In the genomic region with DNA sequence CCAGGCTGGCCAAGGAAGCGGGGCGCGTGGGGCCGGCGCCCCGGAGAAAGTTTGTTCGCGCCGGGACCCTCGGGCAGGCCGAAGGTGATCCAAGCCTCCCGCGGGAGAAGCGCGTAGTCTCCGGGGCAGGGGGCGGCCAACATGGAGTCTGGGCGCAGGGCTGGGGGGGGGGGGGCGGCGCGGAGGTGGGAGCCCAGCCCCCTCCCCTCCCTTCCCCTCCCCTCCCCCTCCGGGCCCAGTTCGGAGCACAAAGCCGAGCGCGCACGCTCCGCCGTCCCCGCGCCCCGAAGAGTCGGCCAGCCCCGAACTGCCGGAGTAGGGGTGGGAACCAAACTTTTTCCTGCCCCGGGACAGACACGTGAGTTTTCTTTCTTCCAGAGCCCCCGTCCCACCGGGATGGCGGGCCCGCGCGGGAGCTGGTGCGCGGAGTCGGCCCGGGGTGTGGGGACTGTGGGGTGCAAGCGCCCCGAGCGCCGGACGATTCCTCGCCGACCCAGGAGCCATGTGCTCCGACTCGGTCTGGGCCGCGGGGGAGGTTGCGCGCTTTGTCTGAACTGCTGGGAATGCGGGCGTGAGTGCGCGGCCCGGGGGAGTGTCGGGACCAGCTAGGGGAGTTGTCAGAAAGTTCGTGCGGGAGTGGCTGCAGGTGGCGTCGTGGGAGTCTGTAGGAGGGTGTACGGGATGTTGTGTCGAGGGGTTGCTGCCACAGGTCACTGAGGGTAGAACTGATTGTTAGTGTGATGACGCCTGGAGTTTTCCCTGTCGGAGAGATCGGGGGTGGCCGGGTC, we compare ENCODE assay signal across 1 cellular context.
TF ChIP-seq lines count a peak whose summit lies in the region.

No MANE protein-coding gene starts in this region.

TF ChIP-seq in HepG2, 621 proteins besides CTCF, POLR2A, EP300 and RAD21 (continued from another document and continues in another):
- TF ChIP-seq ZBTB7B (CRISPR knock-in tag; IDR thresholded peaks at IDR 0.05): no peak; the same call in 1 of the 2 replicates
- TF ChIP-seq KDM1A (CRISPR knock-in tag; IDR thresholded peaks at IDR 0.05): no peak
- peak; percentile 72 for TF ChIP-seq KMT2B (CRISPR knock-in tag; IDR thresholded peaks at IDR 0.05)
- TF ChIP-seq WIZ (CRISPR knock-in tag; IDR thresholded peaks at IDR 0.05): no peak
- 0 out of 2 replicates have a peak, but pooled peaks have one; percentile 13 for TF ChIP-seq ZNF737 (CRISPR knock-in tag; IDR thresholded peaks at IDR 0.05; ENCODE audit: borderline replicate concordance)
- TF ChIP-seq, protein P1, sequence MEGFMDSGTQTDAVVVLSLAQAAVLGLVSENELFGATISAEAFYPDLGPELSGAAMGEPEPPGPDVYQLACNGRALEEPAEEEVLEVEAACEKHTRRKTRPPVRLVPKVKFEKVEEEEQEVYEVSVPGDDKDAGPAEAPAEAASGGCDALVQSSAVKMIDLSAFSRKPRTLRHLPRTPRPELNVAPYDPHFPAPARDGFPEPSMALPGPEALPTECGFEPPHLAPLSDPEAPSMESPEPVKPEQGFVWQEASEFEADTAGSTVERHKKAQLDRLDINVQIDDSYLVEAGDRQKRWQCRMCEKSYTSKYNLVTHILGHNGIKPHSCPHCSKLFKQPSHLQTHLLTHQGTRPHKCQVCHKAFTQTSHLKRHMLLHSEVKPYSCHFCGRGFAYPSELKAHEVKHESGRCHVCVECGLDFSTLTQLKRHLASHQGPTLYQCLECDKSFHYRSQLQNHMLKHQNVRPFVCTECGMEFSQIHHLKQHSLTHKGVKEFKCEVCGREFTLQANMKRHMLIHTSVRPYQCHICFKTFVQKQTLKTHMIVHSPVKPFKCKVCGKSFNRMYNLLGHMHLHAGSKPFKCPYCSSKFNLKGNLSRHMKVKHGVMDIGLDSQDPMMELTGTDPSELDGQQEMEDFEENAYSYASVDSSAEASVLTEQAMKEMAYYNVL (CRISPR knock-in tag; IDR thresholded peaks at IDR 0.05; ENCODE audit: borderline replicate concordance): peak; percentile 93
- TF ChIP-seq PHF21A (CRISPR knock-in tag; IDR thresholded peaks at IDR 0.05): no peak
- 0 out of 2 replicates have a peak, but pooled peaks have one; percentile 16 for TF ChIP-seq NR2C2 (CRISPR knock-in tag; IDR thresholded peaks at IDR 0.05; ENCODE audit: borderline replicate concordance)
- TF ChIP-seq, protein P2, sequence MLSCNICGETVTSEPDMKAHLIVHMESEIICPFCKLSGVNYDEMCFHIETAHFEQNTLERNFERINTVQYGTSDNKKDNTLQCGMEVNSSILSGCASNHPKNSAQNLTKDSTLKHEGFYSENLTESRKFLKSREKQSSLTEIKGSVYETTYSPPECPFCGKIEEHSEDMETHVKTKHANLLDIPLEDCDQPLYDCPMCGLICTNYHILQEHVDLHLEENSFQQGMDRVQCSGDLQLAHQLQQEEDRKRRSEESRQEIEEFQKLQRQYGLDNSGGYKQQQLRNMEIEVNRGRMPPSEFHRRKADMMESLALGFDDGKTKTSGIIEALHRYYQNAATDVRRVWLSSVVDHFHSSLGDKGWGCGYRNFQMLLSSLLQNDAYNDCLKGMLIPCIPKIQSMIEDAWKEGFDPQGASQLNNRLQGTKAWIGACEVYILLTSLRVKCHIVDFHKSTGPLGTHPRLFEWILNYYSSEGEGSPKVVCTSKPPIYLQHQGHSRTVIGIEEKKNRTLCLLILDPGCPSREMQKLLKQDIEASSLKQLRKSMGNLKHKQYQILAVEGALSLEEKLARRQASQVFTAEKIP (CRISPR knock-in tag; IDR thresholded peaks at IDR 0.05; ENCODE audit: borderline replicate concordance): no peak
- TF ChIP-seq XBP1 (CRISPR knock-in tag; IDR thresholded peaks at IDR 0.05): no peak
- peak; percentile 96 for TF ChIP-seq REL (CRISPR knock-in tag; conservative IDR thresholded peaks at IDR 0.05)
- TF ChIP-seq NR1H2 (CRISPR knock-in tag; IDR thresholded peaks at IDR 0.05; ENCODE audit: borderline replicate concordance, low read depth): peak; percentile 42; the same call in 1 of the 2 replicates
- TF ChIP-seq, protein P3, sequence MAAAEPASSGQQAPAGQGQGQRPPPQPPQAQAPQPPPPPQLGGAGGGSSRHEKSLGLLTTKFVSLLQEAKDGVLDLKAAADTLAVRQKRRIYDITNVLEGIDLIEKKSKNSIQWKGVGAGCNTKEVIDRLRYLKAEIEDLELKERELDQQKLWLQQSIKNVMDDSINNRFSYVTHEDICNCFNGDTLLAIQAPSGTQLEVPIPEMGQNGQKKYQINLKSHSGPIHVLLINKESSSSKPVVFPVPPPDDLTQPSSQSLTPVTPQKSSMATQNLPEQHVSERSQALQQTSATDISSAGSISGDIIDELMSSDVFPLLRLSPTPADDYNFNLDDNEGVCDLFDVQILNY (CRISPR knock-in tag; conservative IDR thresholded peaks at IDR 0.05): peak; percentile 77
- TF ChIP-seq, protein P4, sequence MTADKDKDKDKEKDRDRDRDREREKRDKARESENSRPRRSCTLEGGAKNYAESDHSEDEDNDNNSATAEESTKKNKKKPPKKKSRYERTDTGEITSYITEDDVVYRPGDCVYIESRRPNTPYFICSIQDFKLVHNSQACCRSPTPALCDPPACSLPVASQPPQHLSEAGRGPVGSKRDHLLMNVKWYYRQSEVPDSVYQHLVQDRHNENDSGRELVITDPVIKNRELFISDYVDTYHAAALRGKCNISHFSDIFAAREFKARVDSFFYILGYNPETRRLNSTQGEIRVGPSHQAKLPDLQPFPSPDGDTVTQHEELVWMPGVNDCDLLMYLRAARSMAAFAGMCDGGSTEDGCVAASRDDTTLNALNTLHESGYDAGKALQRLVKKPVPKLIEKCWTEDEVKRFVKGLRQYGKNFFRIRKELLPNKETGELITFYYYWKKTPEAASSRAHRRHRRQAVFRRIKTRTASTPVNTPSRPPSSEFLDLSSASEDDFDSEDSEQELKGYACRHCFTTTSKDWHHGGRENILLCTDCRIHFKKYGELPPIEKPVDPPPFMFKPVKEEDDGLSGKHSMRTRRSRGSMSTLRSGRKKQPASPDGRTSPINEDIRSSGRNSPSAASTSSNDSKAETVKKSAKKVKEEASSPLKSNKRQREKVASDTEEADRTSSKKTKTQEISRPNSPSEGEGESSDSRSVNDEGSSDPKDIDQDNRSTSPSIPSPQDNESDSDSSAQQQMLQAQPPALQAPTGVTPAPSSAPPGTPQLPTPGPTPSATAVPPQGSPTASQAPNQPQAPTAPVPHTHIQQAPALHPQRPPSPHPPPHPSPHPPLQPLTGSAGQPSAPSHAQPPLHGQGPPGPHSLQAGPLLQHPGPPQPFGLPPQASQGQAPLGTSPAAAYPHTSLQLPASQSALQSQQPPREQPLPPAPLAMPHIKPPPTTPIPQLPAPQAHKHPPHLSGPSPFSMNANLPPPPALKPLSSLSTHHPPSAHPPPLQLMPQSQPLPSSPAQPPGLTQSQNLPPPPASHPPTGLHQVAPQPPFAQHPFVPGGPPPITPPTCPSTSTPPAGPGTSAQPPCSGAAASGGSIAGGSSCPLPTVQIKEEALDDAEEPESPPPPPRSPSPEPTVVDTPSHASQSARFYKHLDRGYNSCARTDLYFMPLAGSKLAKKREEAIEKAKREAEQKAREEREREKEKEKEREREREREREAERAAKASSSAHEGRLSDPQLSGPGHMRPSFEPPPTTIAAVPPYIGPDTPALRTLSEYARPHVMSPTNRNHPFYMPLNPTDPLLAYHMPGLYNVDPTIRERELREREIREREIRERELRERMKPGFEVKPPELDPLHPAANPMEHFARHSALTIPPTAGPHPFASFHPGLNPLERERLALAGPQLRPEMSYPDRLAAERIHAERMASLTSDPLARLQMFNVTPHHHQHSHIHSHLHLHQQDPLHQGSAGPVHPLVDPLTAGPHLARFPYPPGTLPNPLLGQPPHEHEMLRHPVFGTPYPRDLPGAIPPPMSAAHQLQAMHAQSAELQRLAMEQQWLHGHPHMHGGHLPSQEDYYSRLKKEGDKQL (CRISPR knock-in tag; IDR thresholded peaks at IDR 0.05; ENCODE audit: low read depth): no peak
- TF ChIP-seq, protein P5, sequence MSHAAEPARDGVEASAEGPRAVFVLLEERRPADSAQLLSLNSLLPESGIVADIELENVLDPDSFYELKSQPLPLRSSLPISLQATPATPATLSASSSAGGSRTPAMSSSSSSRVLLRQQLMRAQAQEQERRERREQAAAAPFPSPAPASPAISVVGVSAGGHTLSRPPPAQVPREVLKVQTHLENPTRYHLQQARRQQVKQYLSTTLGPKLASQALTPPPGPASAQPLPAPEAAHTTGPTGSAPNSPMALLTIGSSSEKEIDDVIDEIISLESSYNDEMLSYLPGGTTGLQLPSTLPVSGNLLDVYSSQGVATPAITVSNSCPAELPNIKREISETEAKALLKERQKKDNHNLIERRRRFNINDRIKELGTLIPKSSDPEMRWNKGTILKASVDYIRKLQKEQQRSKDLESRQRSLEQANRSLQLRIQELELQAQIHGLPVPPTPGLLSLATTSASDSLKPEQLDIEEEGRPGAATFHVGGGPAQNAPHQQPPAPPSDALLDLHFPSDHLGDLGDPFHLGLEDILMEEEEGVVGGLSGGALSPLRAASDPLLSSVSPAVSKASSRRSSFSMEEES (CRISPR knock-in tag; IDR thresholded peaks at IDR 0.05): peak; percentile 63; the same call in 1 of the 2 replicates
- TF ChIP-seq ZNF350 (CRISPR knock-in tag; IDR thresholded peaks at IDR 0.05; ENCODE audit: borderline replicate concordance, low read depth): peak; percentile 67
- peak; percentile 90 for TF ChIP-seq RNF2 (conservative IDR thresholded peaks at IDR 0.05; ENCODE audit: low read depth)
- peak; percentile 62 for TF ChIP-seq SALL1 (CRISPR knock-in tag; IDR thresholded peaks at IDR 0.05)
- no peak; the same call in 1 of the 2 replicates for TF ChIP-seq CHD2 (IDR thresholded peaks at IDR 0.05; ENCODE audit: low read depth, low read length)
- no peak for TF ChIP-seq NAIF1 (CRISPR knock-in tag; IDR thresholded peaks at IDR 0.05; ENCODE audit: borderline replicate concordance)
- 0 out of 2 replicates have a peak, but pooled peaks have one; percentile 19 for TF ChIP-seq ATAD3A (CRISPR knock-in tag; IDR thresholded peaks at IDR 0.05)
- TF ChIP-seq TBP (CRISPR knock-in tag; IDR thresholded peaks at IDR 0.05): no peak; the same call in 1 of the 2 replicates
- peak; percentile 79; the same call in 1 of the 2 replicates for TF ChIP-seq ZNF878 (CRISPR knock-in tag; IDR thresholded peaks at IDR 0.05)
- peak; percentile 93 for TF ChIP-seq ZNF883 (CRISPR knock-in tag; IDR thresholded peaks at IDR 0.05; ENCODE audit: not compliant biosample characterization)
- TF ChIP-seq FLYWCH1 (CRISPR knock-in tag; IDR thresholded peaks at IDR 0.05): peak; percentile 79; the same call in 1 of the 2 replicates
- TF ChIP-seq, protein P6, sequence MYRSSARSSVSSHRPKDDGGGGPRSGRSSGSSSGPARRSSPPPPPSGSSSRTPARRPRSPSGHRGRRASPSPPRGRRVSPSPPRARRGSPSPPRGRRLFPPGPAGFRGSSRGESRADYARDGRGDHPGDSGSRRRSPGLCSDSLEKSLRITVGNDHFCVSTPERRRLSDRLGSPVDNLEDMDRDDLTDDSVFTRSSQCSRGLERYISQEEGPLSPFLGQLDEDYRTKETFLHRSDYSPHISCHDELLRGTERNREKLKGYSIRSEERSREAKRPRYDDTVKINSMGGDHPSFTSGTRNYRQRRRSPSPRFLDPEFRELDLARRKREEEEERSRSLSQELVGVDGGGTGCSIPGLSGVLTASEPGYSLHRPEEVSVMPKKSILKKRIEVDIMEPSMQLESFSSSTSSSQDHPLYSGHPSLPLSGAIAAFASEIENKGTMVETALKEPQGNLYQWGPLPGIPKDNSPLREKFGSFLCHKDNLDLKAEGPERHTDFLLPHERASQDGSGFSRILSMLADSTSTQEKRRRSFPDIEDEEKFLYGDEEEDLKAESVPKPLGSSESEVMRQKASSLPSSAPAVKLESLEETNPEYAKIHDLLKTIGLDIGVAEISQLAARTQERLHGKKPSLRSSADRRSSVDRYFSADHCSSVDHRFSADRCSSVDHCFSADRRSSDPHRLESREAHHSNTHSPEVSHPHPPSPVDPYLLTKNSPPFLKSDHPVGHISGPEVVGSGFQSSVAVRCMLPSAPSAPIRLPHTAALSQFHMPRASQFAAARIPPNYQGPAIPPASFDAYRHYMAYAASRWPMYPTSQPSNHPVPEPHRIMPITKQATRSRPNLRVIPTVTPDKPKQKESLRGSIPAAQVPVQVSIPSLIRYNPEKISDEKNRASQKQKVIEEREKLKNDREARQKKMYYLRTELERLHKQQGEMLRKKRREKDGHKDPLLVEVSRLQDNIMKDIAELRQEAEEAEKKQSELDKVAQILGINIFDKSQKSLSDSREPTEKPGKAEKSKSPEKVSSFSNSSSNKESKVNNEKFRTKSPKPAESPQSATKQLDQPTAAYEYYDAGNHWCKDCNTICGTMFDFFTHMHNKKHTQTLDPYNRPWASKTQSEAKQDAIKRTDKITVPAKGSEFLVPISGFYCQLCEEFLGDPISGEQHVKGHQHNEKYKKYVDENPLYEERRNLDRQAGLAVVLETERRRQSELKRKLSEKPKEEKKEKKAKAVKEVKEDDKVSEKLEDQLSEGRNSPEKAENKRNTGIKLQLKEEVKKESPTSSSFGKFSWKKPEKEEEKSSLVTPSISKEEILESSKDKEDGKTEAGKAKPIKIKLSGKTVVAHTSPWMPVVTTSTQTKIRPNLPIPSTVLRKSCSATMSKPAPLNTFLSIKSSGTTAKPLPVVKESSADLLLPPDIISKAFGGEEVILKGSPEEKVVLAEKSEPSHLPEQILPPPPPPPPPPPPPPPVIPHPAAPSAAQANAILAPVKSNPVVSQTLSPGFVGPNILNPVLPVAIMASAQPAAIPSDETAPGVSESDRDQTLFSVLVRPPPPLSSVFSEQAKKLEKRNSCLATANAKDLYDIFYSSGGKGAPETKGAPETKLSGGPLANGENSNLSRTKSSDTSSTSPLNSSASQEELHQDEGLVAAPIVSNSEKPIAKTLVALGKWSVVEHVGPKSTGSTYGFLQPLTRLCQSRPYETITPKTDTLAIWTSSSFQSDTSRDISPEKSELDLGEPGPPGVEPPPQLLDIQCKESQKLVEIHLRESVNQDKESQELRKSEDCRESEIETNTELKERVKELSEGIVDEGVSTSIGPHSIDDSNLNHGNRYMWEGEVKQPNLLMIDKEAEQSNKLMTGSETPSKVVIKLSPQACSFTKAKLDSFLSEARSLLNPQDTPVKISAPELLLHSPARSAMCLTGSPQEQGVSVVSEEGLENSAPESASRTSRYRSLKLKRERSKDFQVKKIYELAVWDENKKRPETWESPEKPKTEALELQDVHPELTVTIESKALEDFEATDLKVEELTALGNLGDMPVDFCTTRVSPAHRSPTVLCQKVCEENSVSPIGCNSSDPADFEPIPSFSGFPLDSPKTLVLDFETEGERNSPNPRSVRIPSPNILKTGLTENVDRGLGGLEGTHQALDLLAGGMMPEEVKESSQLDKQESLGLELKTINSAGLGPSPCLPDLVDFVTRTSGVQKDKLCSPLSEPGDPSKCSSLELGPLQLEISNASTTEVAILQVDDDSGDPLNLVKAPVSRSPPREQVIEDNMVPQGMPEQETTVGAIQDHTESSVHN (CRISPR knock-in tag; IDR thresholded peaks at IDR 0.05): no peak
- peak; percentile 32 for TF ChIP-seq GATAD1 (CRISPR knock-in tag; IDR thresholded peaks at IDR 0.05)
- TF ChIP-seq, protein P7, sequence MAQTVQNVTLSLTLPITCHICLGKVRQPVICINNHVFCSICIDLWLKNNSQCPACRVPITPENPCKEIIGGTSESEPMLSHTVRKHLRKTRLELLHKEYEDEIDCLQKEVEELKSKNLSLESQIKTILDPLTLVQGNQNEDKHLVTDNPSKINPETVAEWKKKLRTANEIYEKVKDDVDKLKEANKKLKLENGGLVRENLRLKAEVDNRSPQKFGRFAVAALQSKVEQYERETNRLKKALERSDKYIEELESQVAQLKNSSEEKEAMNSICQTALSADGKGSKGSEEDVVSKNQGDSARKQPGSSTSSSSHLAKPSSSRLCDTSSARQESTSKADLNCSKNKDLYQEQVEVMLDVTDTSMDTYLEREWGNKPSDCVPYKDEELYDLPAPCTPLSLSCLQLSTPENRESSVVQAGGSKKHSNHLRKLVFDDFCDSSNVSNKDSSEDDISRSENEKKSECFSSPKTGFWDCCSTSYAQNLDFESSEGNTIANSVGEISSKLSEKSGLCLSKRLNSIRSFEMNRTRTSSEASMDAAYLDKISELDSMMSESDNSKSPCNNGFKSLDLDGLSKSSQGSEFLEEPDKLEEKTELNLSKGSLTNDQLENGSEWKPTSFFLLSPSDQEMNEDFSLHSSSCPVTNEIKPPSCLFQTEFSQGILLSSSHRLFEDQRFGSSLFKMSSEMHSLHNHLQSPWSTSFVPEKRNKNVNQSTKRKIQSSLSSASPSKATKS (CRISPR knock-in tag; IDR thresholded peaks at IDR 0.05): no peak
- TF ChIP-seq ZNF343 (CRISPR knock-in tag; IDR thresholded peaks at IDR 0.05): no peak; the same call in none of the 2 replicates
